Comparison of ENCODE assay signal across 9 cellular contexts in the genomic region with DNA sequence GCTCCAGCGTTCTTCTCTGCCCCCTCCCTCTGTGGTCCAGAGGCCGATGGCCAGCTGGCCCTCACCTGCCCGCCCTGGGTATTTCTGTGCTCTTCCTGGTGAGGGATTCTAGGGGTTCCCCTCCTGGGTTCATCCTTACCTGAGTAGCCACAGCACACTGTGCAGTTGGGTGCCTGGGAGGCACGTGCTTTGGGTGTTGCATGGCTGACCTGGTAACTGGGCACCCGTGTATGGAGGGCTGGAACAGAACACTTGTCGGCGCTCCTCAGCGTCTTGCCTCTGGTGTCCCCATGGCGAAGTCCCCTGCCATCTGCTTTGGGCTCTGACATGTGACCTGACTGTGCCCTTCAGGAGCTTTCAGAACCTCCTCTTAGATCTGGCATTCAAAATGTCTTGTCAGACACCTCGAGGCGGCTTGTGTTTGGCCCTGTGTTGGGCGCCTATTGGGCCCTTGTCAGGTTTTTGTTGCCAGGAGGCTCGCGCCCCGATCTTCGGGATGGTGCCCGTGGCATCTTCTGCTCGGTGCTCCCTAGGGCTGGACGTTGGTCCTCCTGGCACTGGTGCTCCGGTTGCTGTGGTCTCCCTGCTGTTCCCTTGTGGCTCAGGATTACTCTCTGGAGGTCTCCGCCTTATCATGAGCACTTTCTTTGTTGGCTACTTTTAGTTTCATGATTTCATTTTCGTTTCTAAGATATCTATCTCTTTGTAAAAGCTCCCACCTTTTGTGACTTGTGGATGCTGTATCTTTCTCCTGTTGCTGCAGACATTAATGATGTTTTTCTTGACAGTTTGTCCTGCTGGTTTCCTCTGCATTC. TPM values are rescaled to one million over a fixed set of nuclear protein-coding genes. Genes with fewer than 3 reads are reported as not detected.
A peak's percentile ranks its signal among the peaks of the same experiment; 100 is the strongest.
DNase-seq lines count a peak whose midpoint lies in the region; ATAC-seq and TF ChIP-seq lines count a peak whose summit lies in the region.
"Had no signal": no experiment of that assay in that cellular context is flagged by ENCODE, and none has a peak within 500 bp of the region (broad histone marks: within the 10 kb centered on the region; RNA-seq: fewer than 3 reads in every experiment).

No MANE protein-coding gene starts in this region.

- H2AFZ ChIP-seq in DND-41 (ENCODE audit: low read depth, low read length) (no peak overlapping the region), parathyroid adenoma (no peak overlapping the region)

- TF ChIP-seq CTCF in DND-41 (IDR thresholded peaks at IDR 0.05; ENCODE audit: borderline replicate concordance, extremely low read depth, low read length, poor library complexity, severe bottlenecking) (no peak), RWPE2 (IDR thresholded peaks at IDR 0.05; ENCODE audit: poor library complexity, severe bottlenecking) (no peak), esophagus muscularis mucosa (IDR thresholded peaks at IDR 0.05) (no peak), parathyroid adenoma (IDR thresholded peaks at IDR 0.05) (no peak), GM13976 (IDR thresholded peaks at IDR 0.05; ENCODE audit: borderline replicate concordance, control extremely low read depth, extremely low read depth, insufficient read depth, missing control alignments) (no peak)

- H3K4me2 ChIP-seq in DND-41 (ENCODE audit: insufficient read depth, low read length) (no peak overlapping the region), parathyroid adenoma (ENCODE audit: low read length) (no peak overlapping the region)

- H3K9me3 ChIP-seq in DND-41 (ENCODE audit: insufficient read depth, low read length, severe bottlenecking), result peaks cover 19% of the 10 kb centered on the region
- H3K9me3 ChIP-seq in RWPE2 (ENCODE audit: severe bottlenecking), result peaks cover 6% of the 10 kb centered on the region
- H3K9me3 ChIP-seq in esophagus muscularis mucosa, result peaks cover 0 to 5% (median 0%) of the 10 kb centered on the region in 4 donors
- no peaks in the 10 kb centered on the region for H3K9me3 ChIP-seq in parathyroid adenoma (ENCODE audit: control insufficient read depth, low read length)

- H3K4me1 ChIP-seq in DND-41 (ENCODE audit: insufficient read depth, low read length) (peaks cover 17% of the 10 kb centered on the region; the same call in 1 of the 2 replicates), RWPE2 (ENCODE audit: insufficient read depth, poor library complexity, severe bottlenecking) (peaks cover 8% of the 10 kb centered on the region), esophagus muscularis mucosa (peaks cover 76 to 100% (median 98%) of the 10 kb centered on the region in 4 donors), parathyroid adenoma (no peaks in the 10 kb centered on the region)

- in situ Hi-C loops in GM13976 (cut with MboI; ENCODE audit: low sequenced_read_pairs, unreplicated experiment), result no loop called here

- H3K27ac ChIP-seq in DND-41 (ENCODE audit: low read length) (peak overlapping the region; percentile 75), RWPE2 (ENCODE audit: poor library complexity, severe bottlenecking) (peak overlapping the region; percentile 96), esophagus muscularis mucosa (replicated peaks in 1 of 4) (peak overlapping the region; percentile 57 to 74 (median 73)), parathyroid adenoma (peak overlapping the region; percentile 83)
- H3K27ac ChIP-seq: cardiac muscle cell had no signal

- no peak overlapping the region for H3K4me3 ChIP-seq in DND-41 (ENCODE audit: low read depth in 1 of 2, low read length in 2 of 2)
- H3K4me3 ChIP-seq in RWPE2 (ENCODE audit: severe bottlenecking), result no peak overlapping the region
- no peak overlapping the region for H3K4me3 ChIP-seq in esophagus muscularis mucosa
- H3K4me3 ChIP-seq in parathyroid adenoma (ENCODE audit: low read depth, low read length), result no peak overlapping the region
- H3K4me3 ChIP-seq: cardiac muscle cell had no signal

- DNase-seq in DND-41 (no peak), RWPE2 (ENCODE audit: low spot score) (no peak), esophagus muscularis mucosa (ENCODE audit: extremely low spot score) (no peak), GM13976 (ENCODE audit: low spot score) (no peak), COR-L47 (lab: John Stamatoyannopoulos, UW) (no peak)

- intact Hi-C loops in esophagus muscularis mucosa (cut with DNase I), result no loop called here

- H4K20me1 ChIP-seq in DND-41 (ENCODE audit: insufficient read depth, low read length), result peaks cover 40% of the 10 kb centered on the region

- H3K36me3 ChIP-seq in DND-41 (ENCODE audit: insufficient read depth, low read length) (peaks cover 4% of the 10 kb centered on the region; the same call in 1 of the 2 replicates), RWPE2 (ENCODE audit: low read depth) (peaks cover 17% of the 10 kb centered on the region), esophagus muscularis mucosa (peaks cover 0 to 8% (median 4%) of the 10 kb centered on the region in 4 donors), parathyroid adenoma (ENCODE audit: control insufficient read depth, insufficient read depth, low read length) (no peaks in the 10 kb centered on the region)
- H3K36me3 ChIP-seq: cardiac muscle cell had no signal

- WGBS in esophagus muscularis mucosa, result 78% methylated on average over 14 of the region's 22 CpGs

- no peak overlapping the region for H3K9ac ChIP-seq in DND-41 (ENCODE audit: low read depth, low read length)
- no peak overlapping the region for H3K9ac ChIP-seq in parathyroid adenoma

- ATAC-seq in DND-41 (ENCODE audit: insufficient read depth, low read depth) (peak; percentile 15; the same call in 2 of the 3 replicates), RWPE2 (ENCODE audit: low read depth) (no peak), GM21576 (IDR thresholded peaks at IDR 0.05; ENCODE audit: unreplicated experiment) (no peak), GM19328 (IDR thresholded peaks at IDR 0.05; ENCODE audit: unreplicated experiment) (no peak)

- no peak for TF ChIP-seq EP300 in esophagus muscularis mucosa (IDR thresholded peaks at IDR 0.05)

- TF ChIP-seq POLR2A in esophagus muscularis mucosa (IDR thresholded peaks at IDR 0.05; ENCODE audit: low read depth), result no peak

- H3K27me3 ChIP-seq in DND-41 (ENCODE audit: insufficient read depth, low read length, poor library complexity), result no peaks in the 10 kb centered on the region
- no peaks in the 10 kb centered on the region for H3K27me3 ChIP-seq in RWPE2 (ENCODE audit: insufficient read depth, poor library complexity, severe bottlenecking)
- no peaks in the 10 kb centered on the region for H3K27me3 ChIP-seq in esophagus muscularis mucosa
- H3K27me3 ChIP-seq in parathyroid adenoma (ENCODE audit: control insufficient read depth, insufficient read depth, low read length), result no peaks in the 10 kb centered on the region
- H3K27me3 ChIP-seq: cardiac muscle cell had no signal

- H3K79me2 ChIP-seq in DND-41 (ENCODE audit: insufficient read depth, low read length) (peaks cover 82% of the 10 kb centered on the region), parathyroid adenoma (peaks cover 56% of the 10 kb centered on the region)

RNA-seq across cellular contexts. Expression of a gene that starts 28.5 kb away (rescaled TPM):
- 100 to 1,000 TPM in 2 of 4 donors, 10 to 100 TPM in 2; 70.1 to 190 (median 124) TPM for total RNA-seq in esophagus muscularis mucosa
